22 cellular contexts compared by ENCODE assay signal in genomic region chr2:240647503-240648154, GRCh38. TPM values are rescaled to one million over a fixed set of nuclear protein-coding genes. Genes with fewer than 3 reads are reported as not detected.
DNase-seq lines count a peak whose midpoint lies in the region; FAIRE-seq and TF ChIP-seq lines count a peak whose summit lies in the region.
"Had no signal": no experiment of that assay in that cellular context is flagged by ENCODE, and none has a peak within 500 bp of the region (broad histone marks: within the 10 kb centered on the region; RNA-seq: fewer than 3 reads in every experiment).

No MANE protein-coding gene starts in this region.

- H4K20me1 ChIP-seq in BLaER1 (no peaks in the 10 kb centered on the region), neural progenitor cell (ENCODE audit: low read depth) (no peaks in the 10 kb centered on the region)

- H3K4me3 ChIP-seq in BLaER1 = no peak overlapping the region
- no peak overlapping the region for H3K4me3 ChIP-seq in bronchial epithelial cell (ENCODE audit: low read depth, low read length)
- no peak overlapping the region for H3K4me3 ChIP-seq in neural progenitor cell
- H3K4me3 ChIP-seq: GM23338, SJCRH30 had no signal

- H3K4me2 ChIP-seq in BLaER1 = peak overlapping the region; percentile 52; the same call in 1 of the 2 replicates
- H3K4me2 ChIP-seq in neural progenitor cell = no peak overlapping the region
- H3K4me2 ChIP-seq: GM23338 had no signal

- peak; percentile 43 for FAIRE-seq in bronchial epithelial cell (lab: Jason Lieb, UNC)

- TF ChIP-seq CTCF in bronchial epithelial cell (IDR thresholded peaks at IDR 0.05; ENCODE audit: insufficient read depth, low read length, severe bottlenecking) (no peak), neural progenitor cell (IDR thresholded peaks at IDR 0.05) (no peak), glutamatergic neuron (IDR thresholded peaks at IDR 0.05; ENCODE audit: partially characterized antibody, unreplicated experiment) (no peak)

- H3K36me3 Mint-ChIP-seq in neural progenitor cell = no peaks in the 10 kb centered on the region
- H3K36me3 Mint-ChIP-seq in immature natural killer cell = peaks cover 0 to 4% (median 0%) of the 10 kb centered on the region in 3 donors
- H3K36me3 Mint-ChIP-seq in glutamatergic neuron (ENCODE audit: unreplicated experiment) = peaks cover 5% of the 10 kb centered on the region

- DNase-seq in NCI-H748 (lab: John Stamatoyannopoulos, UW; ENCODE audit: unreplicated experiment) = peak; percentile 9
- DNase-seq in NCI-H748 treated with DMSO at 0.1 percent for 48 hours (lab: John Stamatoyannopoulos, UW) = no peak
- no peak for DNase-seq in bronchial epithelial cell (ENCODE audit: low read depth)
- DNase-seq in neural progenitor cell (ENCODE audit: low spot score) = peak; percentile 22
- DNase-seq in immature natural killer cell = no peak
- DNase-seq in anterior cingulate cortex (lab: John Stamatoyannopoulos, UW) = no peak
- DNase-seq in glutamatergic neuron = no peak
- DNase-seq: C1 segment of cervical spinal cord, DMS79, HFFc6, KBM-7, NCI-H1048, NCI-H146, NCI-H226, NCI-H526 had no signal

- H3K4me1 ChIP-seq in BLaER1 (peaks cover 26% of the 10 kb centered on the region), neural progenitor cell (peaks cover 21% of the 10 kb centered on the region)

- H3K27me3 Mint-ChIP-seq in neural progenitor cell (ENCODE audit: insufficient read depth, low read depth) (peaks cover 14% of the 10 kb centered on the region), immature natural killer cell (ENCODE audit: low read depth in 3 of 3) (peaks cover 2 to 3% (median 3%) of the 10 kb centered on the region in 3 donors), glutamatergic neuron (ENCODE audit: unreplicated experiment) (peaks cover 13% of the 10 kb centered on the region)

- no peak overlapping the region for H3K27ac ChIP-seq in BLaER1
- no peak overlapping the region for H3K27ac ChIP-seq in neural progenitor cell
- H3K27ac ChIP-seq: 22Rv1, HL-60, RWPE1, SJCRH30 had no signal

- H3K27me3 ChIP-seq in BLaER1 (peaks cover 20% of the 10 kb centered on the region), bronchial epithelial cell (ENCODE audit: control insufficient read depth, insufficient read depth, low read length) (peaks cover 11% of the 10 kb centered on the region), neural progenitor cell (peaks cover 8% of the 10 kb centered on the region)

- no peak overlapping the region for H3K9ac ChIP-seq in BLaER1
- H3K9ac ChIP-seq in neural progenitor cell = no peak overlapping the region

- H3K9me3 Mint-ChIP-seq in neural progenitor cell = peaks cover 6% of the 10 kb centered on the region
- no peaks in the 10 kb centered on the region for H3K9me3 Mint-ChIP-seq in immature natural killer cell
- peaks cover 10% of the 10 kb centered on the region for H3K9me3 Mint-ChIP-seq in glutamatergic neuron (ENCODE audit: unreplicated experiment)
- H3K9me3 Mint-ChIP-seq: GM23338, HFFc6 had no signal

- H3K27ac Mint-ChIP-seq in neural progenitor cell (no peak overlapping the region), immature natural killer cell (peak overlapping the region in 3 of 6 donors; percentile 28 to 53 (median 43)), glutamatergic neuron (ENCODE audit: unreplicated experiment) (no peak overlapping the region)
- H3K27ac Mint-ChIP-seq: GM23338, HFFc6 had no signal

- peaks cover 6% of the 10 kb centered on the region for H3K9me3 ChIP-seq in BLaER1
- no peaks in the 10 kb centered on the region for H3K9me3 ChIP-seq in neural progenitor cell (ENCODE audit: low read depth)

- H3K4me1 Mint-ChIP-seq in neural progenitor cell (peaks cover 29% of the 10 kb centered on the region), immature natural killer cell (peaks cover 0 to 5% of the 10 kb centered on the region in 2 donors), glutamatergic neuron (ENCODE audit: low read depth, unreplicated experiment) (peaks cover 6% of the 10 kb centered on the region)

- H3K79me2 ChIP-seq in neural progenitor cell (ENCODE audit: low read depth) = no peaks in the 10 kb centered on the region

- H3K36me3 ChIP-seq in BLaER1 (no peaks in the 10 kb centered on the region), bronchial epithelial cell (ENCODE audit: control insufficient read depth, insufficient read depth, low read length) (no peaks in the 10 kb centered on the region), neural progenitor cell (no peaks in the 10 kb centered on the region)
- H3K36me3 ChIP-seq: SJCRH30 had no signal

- no peak overlapping the region for H2AFZ ChIP-seq in neural progenitor cell (replicated peaks)
- H2AFZ ChIP-seq: GM23338 had no signal

- no peaks in the 10 kb centered on the region for H3F3A ChIP-seq in neural progenitor cell (ENCODE audit: low read depth)

- no peak overlapping the region for H3K4me3 Mint-ChIP-seq in neural progenitor cell
- H3K4me3 Mint-ChIP-seq in immature natural killer cell = no peak overlapping the region
- no peak overlapping the region for H3K4me3 Mint-ChIP-seq in glutamatergic neuron (ENCODE audit: unreplicated experiment)
- H3K4me3 Mint-ChIP-seq: GM23338, HFFc6 had no signal

RNA-seq across cellular contexts. Expression of gene GPR35, which starts 22.3 kb away (rescaled TPM):
- total RNA-seq in bronchial epithelial cell (0.26 and 0.38 TPM in 2 replicates), neural progenitor cell (ENCODE audit: low replicate concordance) (0.34 and 0.74 TPM in 2 replicates), glutamatergic neuron (ENCODE audit: unreplicated experiment) (1.5 TPM)
- 1 to 10 TPM in 1 of 3 donors, under 1 TPM in 1, not detected in 1; 0.89 to 1.6 TPM for polyA plus RNA-seq in immature natural killer cell
- total RNA-seq: G401, GM23338 had no signal
- polyA plus RNA-seq: GM23338 had no signal

RNA-seq across cellular contexts. Expression of gene AQP12B, which starts 35.1 kb away (rescaled TPM):
- not detected in 2 replicates for total RNA-seq in bronchial epithelial cell
- not detected in 2 replicates for total RNA-seq in neural progenitor cell (ENCODE audit: low replicate concordance)
- polyA plus RNA-seq in immature natural killer cell = not detected
- total RNA-seq in glutamatergic neuron (ENCODE audit: unreplicated experiment) = not detected
- total RNA-seq: G401, GM23338, HFFc6, SJCRH30 had no signal
- polyA plus RNA-seq: GM23338 had no signal

RNA-seq across cellular contexts. Expression of gene AQP12A, which starts 44.0 kb away (rescaled TPM):
- not detected in 2 replicates for total RNA-seq in bronchial epithelial cell
- total RNA-seq in neural progenitor cell (ENCODE audit: low replicate concordance) = not detected in 2 replicates
- not detected for polyA plus RNA-seq in immature natural killer cell
- total RNA-seq in glutamatergic neuron (ENCODE audit: unreplicated experiment) = not detected
- total RNA-seq: G401, GM23338, HFFc6, SJCRH30 had no signal
- polyA plus RNA-seq: GM23338 had no signal

Comparison
In these comparisons a context has a peak if more than half of its experiments do, and no peak if none do; other contexts are left out.
1. DNase-seq: peak in NCI-H748 (single experiment) and neural progenitor cell (single experiment); none in NCI-H748 treated with DMSO at 0.1 percent for 48 hours (single experiment), bronchial epithelial cell (single experiment), immature natural killer cell (0 of 3), anterior cingulate cortex (0 of 58) and glutamatergic neuron (single experiment).